In genomic region chr17:47953945-47954344, GRCh38 we compare ENCODE assay signal across 23 cellular contexts. TPM values are rescaled to one million over a fixed set of nuclear protein-coding genes. Genes with fewer than 3 reads are reported as not detected.
DNase-seq lines count a peak whose midpoint lies in the region; ATAC-seq and TF ChIP-seq lines count a peak whose summit lies in the region.
"Had no signal": no experiment of that assay in that cellular context is flagged by ENCODE, and none has a peak within 500 bp of the region (broad histone marks: within the 10 kb centered on the region; RNA-seq: fewer than 3 reads in every experiment).

No MANE protein-coding gene starts in this region.

- H3K27ac ChIP-seq in muscle layer of duodenum (ENCODE audit: low read length) (peak overlapping the region; percentile 96), upper lobe of left lung (peak overlapping the region; percentile 71 to 89 (median 80))
- H3K27ac ChIP-seq: cardiac muscle cell, heart left ventricle, neutrophil, right lobe of liver had no signal

- H3K27me3 Mint-ChIP-seq in HFFc6 (ENCODE audit: insufficient read depth) (peaks cover 2% of the 10 kb centered on the region), endothelial cell (ENCODE audit: unreplicated experiment) (peaks cover 5% of the 10 kb centered on the region)
- H3K27me3 Mint-ChIP-seq: activated CD4-positive, alpha-beta T cell treated with anti-CD3 and anti-CD28 coated beads for 36 hours; activated CD8-positive, alpha-beta memory T cell treated with anti-CD3 and anti-CD28 coated beads, Interleukin-2, amount 10 ng/mL, durations not matched to agents 7 days and 5 days; activated naive CD8-positive, alpha-beta T cell treated with anti-CD3 and anti-CD28 coated beads, Interleukin-2, amount 50 U/mL, for 24 hours; stimulated activated naive CD8-positive, alpha-beta T cell treated with anti-CD3 and anti-CD28 coated beads, Interleukin-15, amount 100 ng/mL, for 72 hours had no signal

- ATAC-seq in upper lobe of left lung (ENCODE audit: low FRiP score in 2 of 2) = no peak
- ATAC-seq: activated CD4-positive, alpha-beta T cell treated with anti-CD3 and anti-CD28 coated beads for 36 hours; activated CD8-positive, alpha-beta memory T cell treated with anti-CD3 and anti-CD28 coated beads, Interleukin-2, amount 10 ng/mL, durations not matched to agents 7 days and 5 days; activated naive CD8-positive, alpha-beta T cell treated with anti-CD3 and anti-CD28 coated beads, Interleukin-2, amount 50 U/mL, for 24 hours; heart left ventricle; right lobe of liver; stimulated activated naive CD8-positive, alpha-beta T cell treated with anti-CD3 and anti-CD28 coated beads, Interleukin-15, amount 100 ng/mL, for 72 hours had no signal

- H3K4me3 ChIP-seq in endocrine pancreas (ENCODE audit: control insufficient read depth, insufficient read depth, low read length) (peak overlapping the region; percentile 54), muscle layer of duodenum (ENCODE audit: low read depth in 1 of 2, low read length in 2 of 2) (peak overlapping the region in 1 of 2 donors; percentile 66), upper lobe of left lung (peak overlapping the region in 3 of 4 donors; percentile 12 to 61 (median 41))
- H3K4me3 ChIP-seq: cardiac muscle cell, heart left ventricle, right lobe of liver had no signal

- TF ChIP-seq CTCF in HFFc6 (IDR thresholded peaks at IDR 0.05) = peak; percentile 56
- peak in 1 of 6 experiments; percentile 33 for TF ChIP-seq CTCF in upper lobe of left lung (IDR thresholded peaks at IDR 0.05)
- TF ChIP-seq CTCF in endothelial cell (IDR thresholded peaks at IDR 0.05; ENCODE audit: unreplicated experiment) = no peak

- H3K4me1 Mint-ChIP-seq in HFFc6 (ENCODE audit: low read depth) (peaks cover 12% of the 10 kb centered on the region), endothelial cell (ENCODE audit: unreplicated experiment) (peaks cover 8% of the 10 kb centered on the region)

- no peaks in the 10 kb centered on the region for H3K9me3 ChIP-seq in endocrine pancreas (ENCODE audit: control insufficient read depth, low read length)
- H3K9me3 ChIP-seq in muscle layer of duodenum (ENCODE audit: control insufficient read depth in 1 of 2, low read length in 2 of 2) = no peaks in the 10 kb centered on the region
- H3K9me3 ChIP-seq in upper lobe of left lung = no peaks in the 10 kb centered on the region
- H3K9me3 ChIP-seq: heart left ventricle, neutrophil, right lobe of liver had no signal

- H3K9ac ChIP-seq in endocrine pancreas (ENCODE audit: control insufficient read depth, insufficient read depth, low read length) = no peak overlapping the region

- no peak for TF ChIP-seq POLR2A in upper lobe of left lung (IDR thresholded peaks at IDR 0.05)

- no peaks in the 10 kb centered on the region for H3K27me3 ChIP-seq in endocrine pancreas (ENCODE audit: control insufficient read depth, insufficient read depth, low read length)
- no peaks in the 10 kb centered on the region for H3K27me3 ChIP-seq in muscle layer of duodenum (ENCODE audit: low read depth, low read length)
- no peaks in the 10 kb centered on the region for H3K27me3 ChIP-seq in upper lobe of left lung
- H3K27me3 ChIP-seq: cardiac muscle cell, heart left ventricle, neutrophil, right lobe of liver had no signal

- no peaks in the 10 kb centered on the region for H3K36me3 ChIP-seq in endocrine pancreas (ENCODE audit: control insufficient read depth, insufficient read depth, low read length)
- peaks cover 0 to 9% of the 10 kb centered on the region in 2 donors for H3K36me3 ChIP-seq in muscle layer of duodenum (ENCODE audit: control insufficient read depth in 1 of 2, insufficient read depth in 2 of 2, low read length in 2 of 2)
- H3K36me3 ChIP-seq in upper lobe of left lung = peaks cover 0 to 10% (median 0%) of the 10 kb centered on the region in 4 donors
- H3K36me3 ChIP-seq: cardiac muscle cell, heart left ventricle, neutrophil, right lobe of liver had no signal

- no peaks in the 10 kb centered on the region for H3K9me3 Mint-ChIP-seq in HFFc6
- no peaks in the 10 kb centered on the region for H3K9me3 Mint-ChIP-seq in endothelial cell (ENCODE audit: unreplicated experiment)
- H3K9me3 Mint-ChIP-seq: activated naive CD8-positive, alpha-beta T cell treated with anti-CD3 and anti-CD28 coated beads, Interleukin-2, amount 50 U/mL, for 24 hours; activated T-helper 2 cell treated with anti-CD3 and anti-CD28 coated beads, Interferon-gamma antibody, Interleukin-2, Interleukin-4, amounts not matched to agents 10 μg/mL and 5 μg/mL and 100 μg/mL, durations not matched to agents 14 hours and 24 hours and 36 hours; immature natural killer cell; stimulated activated naive CD8-positive, alpha-beta T cell treated with anti-CD3 and anti-CD28 coated beads, Interleukin-15, amount 100 ng/mL, for 72 hours had no signal

- DNase-seq in HFFc6 = no peak
- no peak for DNase-seq in upper lobe of left lung
- no peak for DNase-seq in endothelial cell (ENCODE audit: low spot score)
- DNase-seq in NK-92 (lab: John Stamatoyannopoulos, UW; ENCODE audit: unreplicated experiment) = no peak
- DNase-seq in NOMO-1 treated with DMSO at 0.1 percent for 48 hours (lab: John Stamatoyannopoulos, UW; ENCODE audit: unreplicated experiment) = no peak
- DNase-seq: activated CD4-positive, alpha-beta T cell treated with anti-CD3 and anti-CD28 coated beads for 36 hours; activated CD8-positive, alpha-beta memory T cell treated with anti-CD3 and anti-CD28 coated beads, Interleukin-2, amount 10 ng/mL, durations not matched to agents 7 days and 5 days; activated naive CD8-positive, alpha-beta T cell treated with anti-CD3 and anti-CD28 coated beads, Interleukin-2, amount 50 U/mL, for 24 hours; EL; heart left ventricle; immature natural killer cell; mesendoderm; NCI-H1105; NCI-H526 treated with DMSO at 0.1 percent for 48 hours; right lobe of liver; stimulated activated naive CD8-positive, alpha-beta T cell treated with anti-CD3 and anti-CD28 coated beads, Interleukin-15, amount 100 ng/mL, for 72 hours had no signal

- H3K36me3 Mint-ChIP-seq in HFFc6 (ENCODE audit: low read depth) (no peaks in the 10 kb centered on the region), endothelial cell (ENCODE audit: low read depth, unreplicated experiment) (no peaks in the 10 kb centered on the region)

- H3K4me1 ChIP-seq in endocrine pancreas (ENCODE audit: control insufficient read depth, insufficient read depth, low read length) (no peaks in the 10 kb centered on the region), muscle layer of duodenum (ENCODE audit: control insufficient read depth in 1 of 2, insufficient read depth in 2 of 2, low read length in 2 of 2) (peaks cover 3 to 6% of the 10 kb centered on the region in 2 donors), upper lobe of left lung (peaks cover 10 to 48% (median 37%) of the 10 kb centered on the region in 4 donors)

- no peak for TF ChIP-seq EP300 in upper lobe of left lung (IDR thresholded peaks at IDR 0.05)

- H3K27ac Mint-ChIP-seq in HFFc6 = no peak overlapping the region
- H3K27ac Mint-ChIP-seq in endothelial cell (ENCODE audit: unreplicated experiment) = no peak overlapping the region
- H3K27ac Mint-ChIP-seq: activated CD4-positive, alpha-beta T cell treated with anti-CD3 and anti-CD28 coated beads for 36 hours; activated CD8-positive, alpha-beta memory T cell treated with anti-CD3 and anti-CD28 coated beads, Interleukin-2, amount 10 ng/mL, durations not matched to agents 7 days and 5 days; activated naive CD8-positive, alpha-beta T cell treated with anti-CD3 and anti-CD28 coated beads, Interleukin-2, amount 50 U/mL, for 24 hours; activated T-helper 2 cell treated with anti-CD3 and anti-CD28 coated beads, Interferon-gamma antibody, Interleukin-2, Interleukin-4, amounts not matched to agents 10 μg/mL and 5 μg/mL and 100 μg/mL, durations not matched to agents 14 hours and 24 hours and 36 hours; stimulated activated naive CD8-positive, alpha-beta T cell treated with anti-CD3 and anti-CD28 coated beads, Interleukin-15, amount 100 ng/mL, for 72 hours had no signal

- H3K4me3 Mint-ChIP-seq in HFFc6 (no peak overlapping the region), endothelial cell (ENCODE audit: unreplicated experiment) (no peak overlapping the region)
- H3K4me3 Mint-ChIP-seq: activated CD4-positive, alpha-beta T cell treated with anti-CD3 and anti-CD28 coated beads for 36 hours; activated CD8-positive, alpha-beta memory T cell treated with anti-CD3 and anti-CD28 coated beads, Interleukin-2, amount 10 ng/mL, durations not matched to agents 7 days and 5 days; activated naive CD8-positive, alpha-beta T cell treated with anti-CD3 and anti-CD28 coated beads, Interleukin-2, amount 50 U/mL, for 24 hours; immature natural killer cell; stimulated activated naive CD8-positive, alpha-beta T cell treated with anti-CD3 and anti-CD28 coated beads, Interleukin-15, amount 100 ng/mL, for 72 hours had no signal

RNA-seq across cellular contexts. Expression of gene PRR15L, which starts 3.7 kb away (rescaled TPM):
- not detected for total RNA-seq in HFFc6 (2021; fragmentation: NEBNext Ultra II Directional; extraction: Animal tissue kit (Norgen Biotek cat#: 25700))
- total RNA-seq in upper lobe of left lung (100 to 1,000 TPM in 1 of 6 donors, 10 to 100 TPM in 5; 34.2 to 105 (median 75.2) TPM), endothelial cell (ENCODE audit: unreplicated experiment) (not detected)
- total RNA-seq: activated CD4-positive, alpha-beta T cell treated with anti-CD3 and anti-CD28 coated beads for 36 hours; activated CD8-positive, alpha-beta memory T cell treated with anti-CD3 and anti-CD28 coated beads, Interleukin-2, amount 10 ng/mL, durations not matched to agents 7 days and 5 days; activated T-helper 2 cell treated with anti-CD3 and anti-CD28 coated beads, Interferon-gamma antibody, Interleukin-2, Interleukin-4, amounts not matched to agents 10 μg/mL and 5 μg/mL and 100 μg/mL, durations not matched to agents 14 hours and 24 hours and 36 hours; cardiac muscle cell; fibroblast of lung; LHCN-M2 had no signal

RNA-seq across cellular contexts. Expression of gene PNPO, which starts 12.6 kb away (rescaled TPM):
- total RNA-seq in HFFc6 (2021; fragmentation: NEBNext Ultra II Directional; extraction: Animal tissue kit (Norgen Biotek cat#: 25700)) = 10 to 100 TPM; 46.0 to 55.5 (median 51.1) TPM
- total RNA-seq in upper lobe of left lung (10 to 100 TPM; 16.2 to 40.2 (median 28.7) TPM), endothelial cell (ENCODE audit: unreplicated experiment) (16.4 TPM)

RNA-seq across cellular contexts. Expression of gene CDK5RAP3, which starts 17.0 kb away (rescaled TPM):
- 10 to 100 TPM; 78.4 to 91.3 (median 81.8) TPM for total RNA-seq in HFFc6 (2021; fragmentation: NEBNext Ultra II Directional; extraction: Animal tissue kit (Norgen Biotek cat#: 25700))
- total RNA-seq in upper lobe of left lung (100 to 1,000 TPM in 5 of 6 donors, 10 to 100 TPM in 1; 76.6 to 661 (median 160) TPM), endothelial cell (ENCODE audit: unreplicated experiment) (156 TPM)

RNA-seq across cellular contexts. Expression of gene SP2, which starts 57.9 kb away (rescaled TPM):
- 10 to 100 TPM; 10.7 to 17.5 (median 16.4) TPM for total RNA-seq in HFFc6 (2021; fragmentation: NEBNext Ultra II Directional; extraction: Animal tissue kit (Norgen Biotek cat#: 25700))
- 10 to 100 TPM in 3 of 6 donors, 1 to 10 TPM in 3; 7.6 to 19.4 (median 13.1) TPM for total RNA-seq in upper lobe of left lung
- 12.4 TPM for total RNA-seq in endothelial cell (ENCODE audit: unreplicated experiment)

Comparison
In these comparisons a context has a peak if more than half of its experiments do, and no peak if none do; other contexts are left out.
1. RNA of gene PRR15L, which starts 3.7 kb away (total RNA-seq): 34.2 to 105 TPM in upper lobe of left lung; not detected in HFFc6 and not detected in endothelial cell (single experiment); every median in the first group is over 10 times any median in the second.